Comparison of ENCODE assay signal across 8 cellular contexts in genomic region chr2:48313036-48313877, GRCh38. TPM values are rescaled to one million over a fixed set of nuclear protein-coding genes. Genes with fewer than 3 reads are reported as not detected.
A peak's percentile ranks its signal among the peaks of the same experiment; 100 is the strongest.
DNase-seq lines count a peak whose midpoint lies in the region; TF ChIP-seq lines count a peak whose summit lies in the region.

No MANE protein-coding gene starts in this region.

- H2AFZ ChIP-seq in ACC112 (ENCODE audit: low read length, unreplicated experiment) = peak overlapping the region; percentile 58

- peak overlapping the region; percentile 90 for H3K4me3 ChIP-seq in ACC112 (ENCODE audit: low read depth, low read length)
- peak overlapping the region; percentile 83 for H3K4me3 ChIP-seq in kidney epithelial cell (ENCODE audit: low read depth, low read length)
- peak overlapping the region in 1 of 3 donors; percentile 88 for H3K4me3 ChIP-seq in thyroid gland (replicated peaks in 1 of 3)
- no peak overlapping the region for H3K4me3 ChIP-seq in lower leg skin (ENCODE audit: low read depth, poor library complexity, severe bottlenecking)

- intact Hi-C loops in thyroid gland (cut with DNase I) (no loop called here), lower leg skin (cut with DNase I; ENCODE audit: low total_unique reads) (no loop called here)

- TF ChIP-seq POLR2A in thyroid gland (IDR thresholded peaks at IDR 0.05) = no peak
- TF ChIP-seq POLR2A in lower leg skin (IDR thresholded peaks at IDR 0.05) = no peak

- TF ChIP-seq CTCF in GM20000 (IDR thresholded peaks at IDR 0.05; ENCODE audit: extremely low read depth, missing control alignments) (no peak), VCaP (conservative IDR thresholded peaks at IDR 0.05) (no peak), kidney epithelial cell (IDR thresholded peaks at IDR 0.05; ENCODE audit: insufficient read depth, low read length, poor library complexity, severe bottlenecking) (no peak), thyroid gland (IDR thresholded peaks at IDR 0.05) (no peak), lower leg skin (IDR thresholded peaks at IDR 0.05) (no peak)

- WGBS in thyroid gland, 2 donors = 77 to 80% methylated on average over 14 of the region's 14 CpGs
- WGBS in lower leg skin, 2 donors = 70 to 74% methylated on average over 14 of the region's 14 CpGs

- H3K36me3 ChIP-seq in ACC112 (ENCODE audit: insufficient read depth, low read length) = 0 out of 2 replicates have a peak, but pooled peaks cover 3% of the 10 kb centered on the region
- H3K36me3 ChIP-seq in kidney epithelial cell (ENCODE audit: control insufficient read depth, insufficient read depth, low read length) = no peaks in the 10 kb centered on the region
- H3K36me3 ChIP-seq in thyroid gland = no peaks in the 10 kb centered on the region

- DNase-seq in GM20000 (ENCODE audit: low spot score) (peak; percentile 13), kidney epithelial cell (ENCODE audit: low read depth) (no peak), thyroid gland (no peak), lower leg skin (ENCODE audit: low spot score in 2 of 2) (no peak), NCI-H446 treated with DMSO at 0.1 percent for 48 hours (lab: John Stamatoyannopoulos, UW) (no peak)
- DNase-seq in effector CD4-positive, alpha-beta T cell = no peak

- H3K4me1 ChIP-seq in ACC112 (ENCODE audit: control insufficient read depth, insufficient read depth, low read length, unreplicated experiment) (peaks cover 13% of the 10 kb centered on the region), thyroid gland (peaks cover 6 to 7% of the 10 kb centered on the region in 2 donors)

- H3K27me3 ChIP-seq in ACC112 (ENCODE audit: insufficient read depth, low read length) (no peaks in the 10 kb centered on the region), kidney epithelial cell (ENCODE audit: control insufficient read depth, insufficient read depth, low read length) (no peaks in the 10 kb centered on the region), thyroid gland (no peaks in the 10 kb centered on the region)

- peaks cover 34% of the 10 kb centered on the region for H3K79me2 ChIP-seq in ACC112 (ENCODE audit: control insufficient read depth, insufficient read depth, low read length, unreplicated experiment)

- H3K27ac ChIP-seq in ACC112 (ENCODE audit: low read depth, low read length) (peak overlapping the region; percentile 91), VCaP (peak overlapping the region; percentile 95), thyroid gland (peak overlapping the region in 2 of 3 donors; percentile 92 to 97)

- no peaks in the 10 kb centered on the region for H3K9me3 ChIP-seq in thyroid gland

RNA-seq across cellular contexts. Expression of gene FOXN2, which starts 1.2 kb away (rescaled TPM):
- total RNA-seq in kidney epithelial cell = 24.7 and 26.2 TPM in 2 replicates
- 10 to 100 TPM; 19.8 to 45.1 (median 36.9) TPM for total RNA-seq in thyroid gland
- total RNA-seq in lower leg skin = 10 to 100 TPM in 2 of 4 donors, 1 to 10 TPM in 2; 8.9 to 16.8 (median 11.3) TPM
